20 cellular contexts compared by ENCODE assay signal in genomic region chr7:133310232-133310852, GRCh38. TPM values are rescaled to one million over a fixed set of nuclear protein-coding genes. Genes with fewer than 3 reads are reported as not detected.
A peak's percentile ranks its signal among the peaks of the same experiment; 100 is the strongest.
DNase-seq lines count a peak whose midpoint lies in the region; ATAC-seq and TF ChIP-seq lines count a peak whose summit lies in the region.
"Had no signal": no experiment of that assay in that cellular context is flagged by ENCODE, and none has a peak within 500 bp of the region (broad histone marks: within the 10 kb centered on the region; RNA-seq: fewer than 3 reads in every experiment).

No MANE protein-coding gene starts in this region.

- H3K4me1 ChIP-seq in hepatocyte (ENCODE audit: insufficient read depth), result no peaks in the 10 kb centered on the region
- H3K4me1 ChIP-seq: prostate gland had no signal

- H3K4me3 Mint-ChIP-seq in nephron progenitor cell (no peak overlapping the region), type B pancreatic cell (no peak overlapping the region)
- H3K4me3 Mint-ChIP-seq: activated B cell treated with CpG ODN at 0.5 μM for 24 hours; HFFc6; stimulated activated naive CD8-positive, alpha-beta T cell treated with anti-CD3 and anti-CD28 coated beads, Interleukin-15, amount 100 ng/mL, for 72 hours had no signal

- H3K4me2 ChIP-seq in hepatocyte, result no peak overlapping the region

- H4K20me1 ChIP-seq in hepatocyte (ENCODE audit: insufficient read depth, poor library complexity, severe bottlenecking), result no peaks in the 10 kb centered on the region

- no peak overlapping the region for H2AFZ ChIP-seq in hepatocyte

- ATAC-seq in stimulated activated naive CD8-positive, alpha-beta T cell treated with anti-CD3 and anti-CD28 coated beads, Interleukin-15, Interleukin-2, amounts not matched to agents 100 U/mL and 50 U/mL, for 24 hours, result no peak
- ATAC-seq: stimulated activated naive CD8-positive, alpha-beta T cell treated with anti-CD3 and anti-CD28 coated beads, Interleukin-15, amount 100 ng/mL, for 72 hours had no signal

- no peaks in the 10 kb centered on the region for H3K36me3 ChIP-seq in hepatocyte (replicated peaks; ENCODE audit: insufficient read depth, low read depth)
- H3K36me3 ChIP-seq: prostate gland had no signal

- no peak for TF ChIP-seq CTCF in VCaP (conservative IDR thresholded peaks at IDR 0.05)
- TF ChIP-seq CTCF in hepatocyte (IDR thresholded peaks at IDR 0.05; ENCODE audit: poor library complexity), result no peak
- no peak for TF ChIP-seq CTCF in nephron progenitor cell (IDR thresholded peaks at IDR 0.05)
- TF ChIP-seq CTCF in type B pancreatic cell (conservative IDR thresholded peaks at IDR 0.05), result no peak

- H3K27ac Mint-ChIP-seq in nephron progenitor cell (no peak overlapping the region), type B pancreatic cell (no peak overlapping the region)
- H3K27ac Mint-ChIP-seq: activated B cell treated with CpG ODN at 0.5 μM for 24 hours; HFFc6; stimulated activated naive CD8-positive, alpha-beta T cell treated with anti-CD3 and anti-CD28 coated beads, Interleukin-15, amount 100 ng/mL, for 72 hours had no signal

- 44% methylated on average over 3 of the region's 3 CpGs for WGBS in hepatocyte (ENCODE audit: low lambda C conversion rate, missing lambda C conversion rate)

- H3K36me3 Mint-ChIP-seq in nephron progenitor cell (ENCODE audit: low read depth) (peaks cover 55% of the 10 kb centered on the region), type B pancreatic cell (peaks cover 35% of the 10 kb centered on the region)

- H3K9me2 ChIP-seq in hepatocyte (replicated peaks; ENCODE audit: insufficient read depth), result no peaks in the 10 kb centered on the region

- H3K4me3 ChIP-seq in hepatocyte, result no peak overlapping the region
- H3K4me3 ChIP-seq: prostate gland had no signal

- no peaks in the 10 kb centered on the region for H3K9me3 Mint-ChIP-seq in nephron progenitor cell
- H3K9me3 Mint-ChIP-seq in type B pancreatic cell, result no peaks in the 10 kb centered on the region
- H3K9me3 Mint-ChIP-seq: activated B cell treated with CpG ODN at 0.5 μM for 24 hours, HFFc6 had no signal

- no peaks in the 10 kb centered on the region for H3K27me3 Mint-ChIP-seq in nephron progenitor cell (ENCODE audit: low read depth, poor library complexity)
- no peaks in the 10 kb centered on the region for H3K27me3 Mint-ChIP-seq in type B pancreatic cell
- H3K27me3 Mint-ChIP-seq: activated B cell treated with CpG ODN at 0.5 μM for 24 hours; stimulated activated naive CD8-positive, alpha-beta T cell treated with anti-CD3 and anti-CD28 coated beads, Interleukin-15, amount 100 ng/mL, for 72 hours had no signal

- no peaks in the 10 kb centered on the region for H3K9me3 ChIP-seq in hepatocyte (ENCODE audit: low read depth)
- H3K9me3 ChIP-seq: prostate gland had no signal

- H3K4me1 Mint-ChIP-seq in nephron progenitor cell (no peaks in the 10 kb centered on the region), type B pancreatic cell (ENCODE audit: unreplicated experiment) (no peaks in the 10 kb centered on the region)
- H3K4me1 Mint-ChIP-seq: activated B cell treated with CpG ODN at 0.5 μM for 24 hours; stimulated activated naive CD8-positive, alpha-beta T cell treated with anti-CD3 and anti-CD28 coated beads, Interleukin-15, amount 100 ng/mL, for 72 hours had no signal

- DNase-seq in COLO668 (lab: John Stamatoyannopoulos, UW; ENCODE audit: unreplicated experiment), result peak; percentile 75
- DNase-seq in NCI-H1417 treated with DMSO at 0.1 percent for 48 hours (lab: John Stamatoyannopoulos, UW), result peak; percentile 73
- DNase-seq in hepatocyte (ENCODE audit: low spot score), result peak; percentile 7
- no peak for DNase-seq in nephron progenitor cell
- DNase-seq in GOT3 (lab: John Stamatoyannopoulos, UW), result no peak
- DNase-seq in type B pancreatic cell (ENCODE audit: extremely low spot score, unreplicated experiment), result no peak
- no peak for DNase-seq in stimulated activated naive CD8-positive, alpha-beta T cell treated with anti-CD3 and anti-CD28 coated beads, Interleukin-15, Interleukin-2, amounts not matched to agents 100 U/mL and 50 U/mL, for 24 hours
- DNase-seq: activated B cell treated with CpG ODN at 0.5 μM for 24 hours; activated T-cell treated with anti-CD3 and anti-CD28 coated beads, Interleukin-2, amount 50 U/mL, for 1 hour; AML-193; amniotic stem cell; effector memory CD4-positive, alpha-beta T cell; GDM1; HFFc6; hypothalamus; KBM-7; NCI-H524 treated with DMSO at 0.1 percent for 48 hours; stimulated activated naive CD8-positive, alpha-beta T cell treated with anti-CD3 and anti-CD28 coated beads, Interleukin-15, amount 100 ng/mL, for 72 hours had no signal

- no peaks in the 10 kb centered on the region for H3K27me3 ChIP-seq in hepatocyte

- H3K27ac ChIP-seq in VCaP (peak overlapping the region; percentile 46), hepatocyte (no peak overlapping the region)
- H3K27ac ChIP-seq: prostate gland had no signal

- H3K79me2 ChIP-seq in hepatocyte, result no peaks in the 10 kb centered on the region

RNA-seq across cellular contexts. Expression of gene EXOC4, which starts 57.5 kb away (rescaled TPM):
- 56.1 and 66.8 TPM in 2 replicates for total RNA-seq in hepatocyte
- 34.8 and 36.7 TPM in 2 replicates for polyA plus RNA-seq in hepatocyte
- 63.8 and 95.5 TPM in 2 replicates for total RNA-seq in type B pancreatic cell (ENCODE audit: low replicate concordance)

Comparison
In these comparisons a context has a peak if more than half of its experiments do, and no peak if none do; other contexts are left out.
1. DNase-seq: peak in COLO668 (single experiment), NCI-H1417 treated with DMSO at 0.1 percent for 48 hours (single experiment) and hepatocyte (single experiment); none in nephron progenitor cell (single experiment), GOT3 (single experiment), type B pancreatic cell (single experiment) and stimulated activated naive CD8-positive, alpha-beta T cell treated with anti-CD3 and anti-CD28 coated beads, Interleukin-15, Interleukin-2, amounts not matched to agents 100 U/mL and 50 U/mL, for 24 hours (single experiment).